In the genomic region with DNA sequence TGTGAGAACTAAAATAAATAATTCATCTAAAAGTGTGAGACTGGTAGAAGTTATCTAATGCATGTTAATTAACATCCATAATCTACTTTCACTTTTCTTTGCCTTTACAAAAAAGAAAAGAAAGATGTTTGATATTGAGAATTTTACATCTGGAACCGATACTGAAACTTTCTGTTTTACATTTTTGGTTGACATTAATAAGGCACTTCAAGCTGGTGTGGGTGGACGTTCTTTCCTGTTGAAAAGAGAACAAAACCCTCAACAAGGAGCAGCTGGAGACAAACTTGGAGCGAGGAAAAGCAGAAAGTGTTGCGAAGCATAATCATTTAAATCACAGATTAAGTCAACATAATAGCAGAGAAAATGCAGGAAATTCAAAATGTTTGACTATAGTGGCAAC, we compare ENCODE assay signal across 20 cellular contexts.
A peak's percentile ranks its signal among the peaks of the same experiment; 100 is the strongest.
DNase-seq lines count a peak whose midpoint lies in the region; ATAC-seq and TF ChIP-seq lines count a peak whose summit lies in the region.
"Had no signal": no experiment of that assay in that cellular context is flagged by ENCODE, and none has a peak within 500 bp of the region (broad histone marks: within the 10 kb centered on the region; RNA-seq: fewer than 3 reads in every experiment).

No MANE protein-coding gene starts in this region.

- H3K27ac ChIP-seq in SK-N-MC (peak overlapping the region; percentile 93), hepatocyte (no peak overlapping the region)
- H3K27ac ChIP-seq: BLaER1, colonic mucosa, esophagus squamous epithelium, KMS-11, Peyer's patch, right lobe of liver, vagina had no signal

- DNase-seq in SK-N-MC (ENCODE audit: low read depth, low spot score) (peak; percentile 70), hepatocyte (ENCODE audit: low spot score) (no peak), NCI-H187 (lab: John Stamatoyannopoulos, UW) (no peak), SKM-1 (lab: John Stamatoyannopoulos, UW; ENCODE audit: unreplicated experiment) (no peak)
- DNase-seq in activated CD4-positive, alpha-beta memory T cell treated with anti-CD3 and anti-CD28 coated beads, Interleukin-2, amount 10 ng/mL, durations not matched to agents 7 days and 5 days: no peak
- DNase-seq: colonic mucosa, esophagus squamous epithelium, NCI-H526, Peyer's patch, right lobe of liver had no signal

- H3K27me3 ChIP-seq in hepatocyte: no peaks in the 10 kb centered on the region
- H3K27me3 ChIP-seq: BLaER1, colonic mucosa, esophagus squamous epithelium, Peyer's patch, right lobe of liver, vagina had no signal

- no peaks in the 10 kb centered on the region for H3K79me2 ChIP-seq in hepatocyte

- peak overlapping the region; percentile 52 for H3K9ac ChIP-seq in SK-N-MC (ENCODE audit: insufficient read length)
- H3K9ac ChIP-seq: BLaER1, KMS-11 had no signal

- POLR2A ChIA-PET in activated CD4-positive, alpha-beta memory T cell treated with anti-CD3 and anti-CD28 coated beads, Interleukin-2, amount 10 ng/mL, durations not matched to agents 7 days and 5 days (lab: Charles Lee): no interaction called here

- H4K20me1 ChIP-seq in hepatocyte (ENCODE audit: insufficient read depth, poor library complexity, severe bottlenecking): no peaks in the 10 kb centered on the region
- H4K20me1 ChIP-seq: BLaER1 had no signal

- peak overlapping the region; percentile 44 for H3K4me2 ChIP-seq in hepatocyte
- H3K4me2 ChIP-seq: BLaER1, KMS-11 had no signal

- H2AFZ ChIP-seq in hepatocyte: no peak overlapping the region

- 52% methylated on average over 4 of the region's 4 CpGs for WGBS in hepatocyte (ENCODE audit: low lambda C conversion rate, missing lambda C conversion rate)

- no peak for TF ChIP-seq CTCF in hepatocyte (IDR thresholded peaks at IDR 0.05; ENCODE audit: poor library complexity)

- H3K9me2 ChIP-seq in hepatocyte (replicated peaks; ENCODE audit: insufficient read depth): no peaks in the 10 kb centered on the region

- no peaks in the 10 kb centered on the region for H3K4me1 Mint-ChIP-seq in activated CD4-positive, alpha-beta memory T cell treated with anti-CD3 and anti-CD28 coated beads, Interleukin-2, amount 10 ng/mL, durations not matched to agents 7 days and 5 days
- H3K4me1 Mint-ChIP-seq: stimulated activated memory B cell treated with anti-CD40 and anti-IgM and Interleukin-4, amounts not matched to agents 10 μg/mL and 1 μg/mL and 100 μg/mL, for 72 hours had no signal

- H3K36me3 ChIP-seq in SK-N-MC (ENCODE audit: insufficient read depth, low read length) (no peaks in the 10 kb centered on the region), hepatocyte (replicated peaks; ENCODE audit: insufficient read depth, low read depth) (no peaks in the 10 kb centered on the region)
- H3K36me3 ChIP-seq: BLaER1, colonic mucosa, esophagus squamous epithelium, Peyer's patch, right lobe of liver, vagina had no signal

- no peak overlapping the region for H3K27ac Mint-ChIP-seq in activated CD4-positive, alpha-beta memory T cell treated with anti-CD3 and anti-CD28 coated beads, Interleukin-2, amount 10 ng/mL, durations not matched to agents 7 days and 5 days
- H3K27ac Mint-ChIP-seq: natural killer cell treated with Interleukin-12 subunit alpha and Interleukin-12 subunit beta and Interleukin-15 and Interleukin-18, amount 100 ng/mL, for 72 hours; stimulated activated memory B cell treated with anti-CD40 and anti-IgM and Interleukin-4, amounts not matched to agents 10 μg/mL and 1 μg/mL and 100 μg/mL, for 72 hours; T-helper 1 cell treated with Interleukin-12 subunit alpha and Interleukin-12 subunit beta and Interleukin-4 antibody, amounts not matched to agents 30 μg/mL and 1 μg/mL, for 36 hours had no signal

- H3K9me3 ChIP-seq in SK-N-MC (ENCODE audit: low read depth, low read length) (peaks cover 5% of the 10 kb centered on the region; the same call in 1 of the 2 replicates), hepatocyte (ENCODE audit: low read depth) (no peaks in the 10 kb centered on the region)
- H3K9me3 ChIP-seq: colonic mucosa, Peyer's patch, right lobe of liver, vagina had no signal

- no peaks in the 10 kb centered on the region for H3K9me3 Mint-ChIP-seq in activated CD4-positive, alpha-beta memory T cell treated with anti-CD3 and anti-CD28 coated beads, Interleukin-2, amount 10 ng/mL, durations not matched to agents 7 days and 5 days
- H3K9me3 Mint-ChIP-seq: stimulated activated memory B cell treated with anti-CD40 and anti-IgM and Interleukin-4, amounts not matched to agents 10 μg/mL and 1 μg/mL and 100 μg/mL, for 72 hours; T-helper 1 cell treated with Interleukin-12 subunit alpha and Interleukin-12 subunit beta and Interleukin-4 antibody, amounts not matched to agents 30 μg/mL and 1 μg/mL, for 36 hours had no signal

- ATAC-seq in GM19043 (IDR thresholded peaks at IDR 0.05; ENCODE audit: low read depth, unreplicated experiment): peak; percentile 74
- peak; percentile 88 for ATAC-seq in HG02852 (IDR thresholded peaks at IDR 0.05; ENCODE audit: unreplicated experiment)
- ATAC-seq in HG02763 (IDR thresholded peaks at IDR 0.05; ENCODE audit: unreplicated experiment): no peak
- ATAC-seq: natural killer cell treated with Interleukin-12 subunit alpha and Interleukin-12 subunit beta and Interleukin-15 and Interleukin-18, amount 100 ng/mL, for 72 hours; right lobe of liver; stimulated activated memory B cell treated with anti-CD40 and anti-IgM and Interleukin-4, amounts not matched to agents 10 μg/mL and 1 μg/mL and 100 μg/mL, for 72 hours had no signal

- H3K4me3 ChIP-seq in SK-N-MC (peak overlapping the region; percentile 68), hepatocyte (no peak overlapping the region)
- H3K4me3 ChIP-seq: BLaER1, colonic mucosa, lung, Peyer's patch, right lobe of liver, vagina had no signal

- no peaks in the 10 kb centered on the region for H3K4me1 ChIP-seq in hepatocyte (ENCODE audit: insufficient read depth)
- H3K4me1 ChIP-seq: BLaER1, colonic mucosa, esophagus squamous epithelium, Peyer's patch, right lobe of liver, vagina had no signal

- H3K4me3 Mint-ChIP-seq in activated CD4-positive, alpha-beta memory T cell treated with anti-CD3 and anti-CD28 coated beads, Interleukin-2, amount 10 ng/mL, durations not matched to agents 7 days and 5 days: no peak overlapping the region
- H3K4me3 Mint-ChIP-seq: natural killer cell treated with Interleukin-12 subunit alpha and Interleukin-12 subunit beta and Interleukin-15 and Interleukin-18, amount 100 ng/mL, for 72 hours; stimulated activated memory B cell treated with anti-CD40 and anti-IgM and Interleukin-4, amounts not matched to agents 10 μg/mL and 1 μg/mL and 100 μg/mL, for 72 hours; T-helper 1 cell treated with Interleukin-12 subunit alpha and Interleukin-12 subunit beta and Interleukin-4 antibody, amounts not matched to agents 30 μg/mL and 1 μg/mL, for 36 hours had no signal

- no peaks in the 10 kb centered on the region for H3K36me3 Mint-ChIP-seq in activated CD4-positive, alpha-beta memory T cell treated with anti-CD3 and anti-CD28 coated beads, Interleukin-2, amount 10 ng/mL, durations not matched to agents 7 days and 5 days (ENCODE audit: low read depth)
- H3K36me3 Mint-ChIP-seq: natural killer cell treated with Interleukin-12 subunit alpha and Interleukin-12 subunit beta and Interleukin-15 and Interleukin-18, amount 100 ng/mL, for 72 hours; stimulated activated memory B cell treated with anti-CD40 and anti-IgM and Interleukin-4, amounts not matched to agents 10 μg/mL and 1 μg/mL and 100 μg/mL, for 72 hours had no signal

- CTCF ChIA-PET in activated CD4-positive, alpha-beta memory T cell treated with anti-CD3 and anti-CD28 coated beads, Interleukin-2, amount 10 ng/mL, durations not matched to agents 7 days and 5 days (lab: Charles Lee): no interaction called here

- no peaks in the 10 kb centered on the region for H3K27me3 Mint-ChIP-seq in activated CD4-positive, alpha-beta memory T cell treated with anti-CD3 and anti-CD28 coated beads, Interleukin-2, amount 10 ng/mL, durations not matched to agents 7 days and 5 days
- H3K27me3 Mint-ChIP-seq: natural killer cell treated with Interleukin-12 subunit alpha and Interleukin-12 subunit beta and Interleukin-15 and Interleukin-18, amount 100 ng/mL, for 72 hours; stimulated activated memory B cell treated with anti-CD40 and anti-IgM and Interleukin-4, amounts not matched to agents 10 μg/mL and 1 μg/mL and 100 μg/mL, for 72 hours had no signal
